11 cellular contexts compared by ENCODE assay signal in the genomic region with DNA sequence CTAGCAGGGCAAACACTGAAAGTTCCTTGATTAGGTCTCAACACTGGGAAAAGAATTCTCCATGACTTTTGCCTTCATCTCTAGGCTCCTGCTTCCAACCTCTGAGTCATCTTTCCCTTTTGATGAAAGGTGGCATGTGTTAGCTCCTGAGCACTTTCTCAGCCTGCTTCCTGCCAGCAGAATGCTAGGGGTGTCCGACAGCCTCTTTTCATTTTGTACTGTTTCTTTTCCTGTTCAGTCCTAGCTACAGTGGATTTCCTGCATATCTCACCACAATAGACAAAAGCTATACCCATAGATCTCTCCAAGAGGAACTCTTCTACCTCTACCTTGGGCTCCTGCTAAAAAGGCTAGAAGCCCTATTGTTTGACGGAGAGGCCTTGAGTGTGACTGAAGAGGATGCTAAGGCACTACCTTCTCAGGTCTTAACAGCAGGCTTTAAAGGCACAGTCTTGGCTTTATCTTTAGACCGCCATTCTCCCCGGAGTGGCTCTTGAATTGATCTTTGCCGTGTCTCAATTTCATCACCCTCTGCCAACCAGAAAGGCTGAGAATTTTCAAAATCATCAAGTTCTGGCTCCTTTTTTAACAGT.
DNase-seq lines count a peak whose midpoint lies in the region; ATAC-seq and TF ChIP-seq lines count a peak whose summit lies in the region.
"Had no signal": no experiment of that assay in that cellular context is flagged by ENCODE, and none has a peak within 500 bp of the region (broad histone marks: within the 10 kb centered on the region; RNA-seq: fewer than 3 reads in every experiment).

No MANE protein-coding gene starts in this region.

- no peaks in the 10 kb centered on the region for H3K9me3 Mint-ChIP-seq in activated T-helper 17 cell treated with anti-CD3 and anti-CD28 coated beads, Interleukin-2, amount 50 U/mL, for 72 hours
- H3K9me3 Mint-ChIP-seq: IgD-negative memory B cell, natural killer cell had no signal

- DNase-seq in DMS 273 (lab: John Stamatoyannopoulos, UW; ENCODE audit: unreplicated experiment): peak; percentile 26
- no peak for DNase-seq in DMS 273 treated with DMSO at 0.1 percent for 48 hours (lab: John Stamatoyannopoulos, UW)
- DNase-seq in right atrium auricular region (ENCODE audit: low spot score): no peak
- DNase-seq in stomach: no peak
- DNase-seq in UCSD-AML1 (lab: John Stamatoyannopoulos, UW; ENCODE audit: unreplicated experiment): no peak
- DNase-seq in CD1c-positive myeloid dendritic cell (ENCODE audit: extremely low spot score): no peak
- DNase-seq in SIG-M5 (lab: John Stamatoyannopoulos, UW): no peak
- DNase-seq: cerebellar nuclear complex, natural killer cell had no signal

- TF ChIP-seq EP300 in stomach (IDR thresholded peaks at IDR 0.05): no peak

- intact Hi-C loops in stomach (cut with DNase I; ENCODE audit: low total_unique reads): no loop called here

- no peak for ATAC-seq in activated T-helper 17 cell treated with anti-CD3 and anti-CD28 coated beads, Interleukin-2, amount 50 U/mL, for 72 hours (replicated peaks)
- ATAC-seq: natural killer cell had no signal

- H3K27ac Mint-ChIP-seq in activated T-helper 17 cell treated with anti-CD3 and anti-CD28 coated beads, Interleukin-2, amount 50 U/mL, for 72 hours: peak overlapping the region; percentile 4
- H3K27ac Mint-ChIP-seq: IgD-negative memory B cell, natural killer cell had no signal

- no peaks in the 10 kb centered on the region for H3K36me3 Mint-ChIP-seq in activated T-helper 17 cell treated with anti-CD3 and anti-CD28 coated beads, Interleukin-2, amount 50 U/mL, for 72 hours (ENCODE audit: low read depth)
- H3K36me3 Mint-ChIP-seq: IgD-negative memory B cell, natural killer cell had no signal

- H3K27me3 ChIP-seq in right atrium auricular region (no peaks in the 10 kb centered on the region), stomach (no peaks in the 10 kb centered on the region)

- no peak overlapping the region for H3K4me3 Mint-ChIP-seq in activated T-helper 17 cell treated with anti-CD3 and anti-CD28 coated beads, Interleukin-2, amount 50 U/mL, for 72 hours
- H3K4me3 Mint-ChIP-seq: IgD-negative memory B cell, natural killer cell had no signal

- H3K27ac ChIP-seq in right atrium auricular region (peak overlapping the region; percentile 56 to 70), stomach (peak overlapping the region in 4 of 5 donors; percentile 13 to 69 (median 58))

- peaks cover 8% of the 10 kb centered on the region for H3K4me1 Mint-ChIP-seq in activated T-helper 17 cell treated with anti-CD3 and anti-CD28 coated beads, Interleukin-2, amount 50 U/mL, for 72 hours

- TF ChIP-seq CTCF in right atrium auricular region (IDR thresholded peaks at IDR 0.05): no peak
- no peak for TF ChIP-seq CTCF in stomach (IDR thresholded peaks at IDR 0.05)

- no peak for TF ChIP-seq POLR2A in stomach (IDR thresholded peaks at IDR 0.05)

- H3K4me3 ChIP-seq in right atrium auricular region (no peak overlapping the region), stomach (no peak overlapping the region)

- H3K27me3 Mint-ChIP-seq in activated T-helper 17 cell treated with anti-CD3 and anti-CD28 coated beads, Interleukin-2, amount 50 U/mL, for 72 hours: no peaks in the 10 kb centered on the region

- H3K36me3 ChIP-seq in right atrium auricular region (no peaks in the 10 kb centered on the region), stomach (no peaks in the 10 kb centered on the region)

- H3K4me1 ChIP-seq in right atrium auricular region: peaks cover 0 to 57% of the 10 kb centered on the region in 2 donors
- peaks cover 13 to 57% (median 28%) of the 10 kb centered on the region in 4 donors for H3K4me1 ChIP-seq in stomach

- H3K9me3 ChIP-seq in right atrium auricular region (no peaks in the 10 kb centered on the region), stomach (no peaks in the 10 kb centered on the region)

- 65 to 73% (median 71%) methylated on average over 5 of the region's 5 CpGs for WGBS in stomach, 5 donors
